In genomic region chr9:110468950-110469349, GRCh38 we compare ENCODE assay signal across 21 cellular contexts.
"Had no signal": no experiment of that assay in that cellular context is flagged by ENCODE, and none has a peak within 500 bp of the region (broad histone marks: within the 10 kb centered on the region; RNA-seq: fewer than 3 reads in every experiment).

No MANE protein-coding gene starts in this region.

- H3K27ac ChIP-seq: HL-60, SJSA1, SK-N-MC had no signal

- H3K9me3 ChIP-seq: SJSA1 had no signal

- DNase-seq: KBM-7, NCI-H1092, NCI-H1105 treated with DMSO at 0.1 percent for 48 hours, NCI-H1417 treated with DMSO at 0.1 percent for 48 hours, NCI-H146, NCI-H1694 treated with DMSO at 0.1 percent for 48 hours, NCI-H1930, NCI-H2081, NCI-H2107, NCI-H2171 treated with DMSO at 0.1 percent for 48 hours, NCI-H345, NCI-H446 treated with DMSO at 0.1 percent for 48 hours, NCI-H524 treated with DMSO at 0.1 percent for 48 hours, NCI-H69, NCI-H774, Right ventricle myocardium superior, RPMI8226, SIG-M5 had no signal

- H3K36me3 ChIP-seq: SJSA1 had no signal

- H3K4me1 ChIP-seq: SJSA1 had no signal

- H3K4me3 ChIP-seq: SJSA1, SK-N-MC had no signal

- H3K27me3 ChIP-seq: SJSA1 had no signal
